Comparison of ENCODE assay signal across 21 cellular contexts in the genomic region with DNA sequence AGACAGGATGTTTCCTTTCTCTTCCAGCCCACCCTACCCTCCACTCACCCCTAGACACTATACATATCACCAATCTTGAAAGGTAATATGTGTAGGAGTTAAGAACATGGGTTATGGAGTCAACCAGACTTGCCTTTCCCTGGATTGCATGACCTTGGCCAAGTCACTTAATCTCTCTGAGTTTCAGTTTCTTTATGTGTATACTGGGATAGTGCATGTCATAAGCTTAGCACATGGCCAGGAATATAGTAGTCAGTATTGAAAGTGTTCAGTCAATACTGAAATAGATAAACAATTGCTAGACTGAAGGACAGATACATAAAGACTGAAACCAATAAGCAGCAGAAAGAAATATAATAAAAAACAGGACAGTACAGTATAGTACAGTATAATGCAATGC.
DNase-seq lines count a peak whose midpoint lies in the region; ATAC-seq, FAIRE-seq and TF ChIP-seq lines count a peak whose summit lies in the region.
"Had no signal": no experiment of that assay in that cellular context is flagged by ENCODE, and none has a peak within 500 bp of the region (broad histone marks: within the 10 kb centered on the region; RNA-seq: fewer than 3 reads in every experiment).

No MANE protein-coding gene starts in this region.

- H3K27ac Mint-ChIP-seq in activated naive CD8-positive, alpha-beta T cell treated with anti-CD3 and anti-CD28 coated beads for 36 hours: peak overlapping the region; percentile 7

- no peaks in the 10 kb centered on the region for H3K27me3 Mint-ChIP-seq in activated naive CD8-positive, alpha-beta T cell treated with anti-CD3 and anti-CD28 coated beads for 36 hours

- no peak overlapping the region for H3K4me3 Mint-ChIP-seq in activated naive CD8-positive, alpha-beta T cell treated with anti-CD3 and anti-CD28 coated beads for 36 hours

- FAIRE-seq in GM12892 (lab: Jason Lieb, UNC): peak; percentile 50
- FAIRE-seq: TTC549 had no signal

- TF ChIP-seq POLR2A in GM12892 (IDR thresholded peaks at IDR 0.05; ENCODE audit: low read depth, low read length): no peak

- no peak overlapping the region for H3K27ac ChIP-seq in foreskin keratinocyte
- H3K27ac ChIP-seq: cardiac muscle cell, skin epidermis, tibial artery had no signal

- no peak for DNase-seq in GM12892 (ENCODE audit: insufficient read length)
- no peak for DNase-seq in activated naive CD8-positive, alpha-beta T cell treated with anti-CD3 and anti-CD28 coated beads for 36 hours
- no peak for DNase-seq in inferior parietal cortex (ENCODE audit: extremely low spot score)
- DNase-seq in hypothalamus (lab: John Stamatoyannopoulos, UW): no peak
- DNase-seq in foreskin keratinocyte: no peak
- DNase-seq: activated CD4-positive, alpha-beta T cell treated with anti-CD3 and anti-CD28 coated beads for 1 hour; anterior cingulate cortex; NCI-H1694 treated with DMSO at 0.1 percent for 48 hours; NCI-H748 treated with DMSO at 0.1 percent for 48 hours; nucleus accumbens; Right ventricle myocardium superior; stimulated activated CD4-positive, alpha-beta T cell treated with anti-CD3 and anti-CD28 coated beads, Interleukin-2, amount 100 ng/mL, for 48 hours; stimulated activated naive CD4-positive, alpha-beta T cell; SW 1271; tibial artery had no signal

- peaks cover 10% of the 10 kb centered on the region for H3K9me3 Mint-ChIP-seq in activated naive CD8-positive, alpha-beta T cell treated with anti-CD3 and anti-CD28 coated beads for 36 hours

- H3K36me3 Mint-ChIP-seq in activated naive CD8-positive, alpha-beta T cell treated with anti-CD3 and anti-CD28 coated beads for 36 hours: peaks cover 4% of the 10 kb centered on the region

- H3K27me3 ChIP-seq in foreskin keratinocyte: no peaks in the 10 kb centered on the region
- H3K27me3 ChIP-seq: cardiac muscle cell, tibial artery had no signal

- TF ChIP-seq CTCF in foreskin keratinocyte (conservative IDR thresholded peaks at IDR 0.05): no peak

- peaks cover 60% of the 10 kb centered on the region for H3K4me1 Mint-ChIP-seq in activated naive CD8-positive, alpha-beta T cell treated with anti-CD3 and anti-CD28 coated beads for 36 hours

- no peaks in the 10 kb centered on the region for H3K4me1 ChIP-seq in foreskin keratinocyte
- H3K4me1 ChIP-seq: tibial artery had no signal

- peak; percentile 50 for ATAC-seq in GM18909 (IDR thresholded peaks at IDR 0.05; ENCODE audit: poor library complexity, unreplicated experiment)
- ATAC-seq in HG03045 (IDR thresholded peaks at IDR 0.05; ENCODE audit: unreplicated experiment): peak; percentile 32
- ATAC-seq in GM19351 (IDR thresholded peaks at IDR 0.05; ENCODE audit: unreplicated experiment): no peak
- no peak for ATAC-seq in foreskin keratinocyte

Comparison
In these comparisons a context has a peak if more than half of its experiments do, and no peak if none do; other contexts are left out.
1. ATAC-seq: peak in GM18909 (single experiment) and HG03045 (single experiment); none in GM19351 (single experiment) and foreskin keratinocyte (single experiment).